In the genomic region with DNA sequence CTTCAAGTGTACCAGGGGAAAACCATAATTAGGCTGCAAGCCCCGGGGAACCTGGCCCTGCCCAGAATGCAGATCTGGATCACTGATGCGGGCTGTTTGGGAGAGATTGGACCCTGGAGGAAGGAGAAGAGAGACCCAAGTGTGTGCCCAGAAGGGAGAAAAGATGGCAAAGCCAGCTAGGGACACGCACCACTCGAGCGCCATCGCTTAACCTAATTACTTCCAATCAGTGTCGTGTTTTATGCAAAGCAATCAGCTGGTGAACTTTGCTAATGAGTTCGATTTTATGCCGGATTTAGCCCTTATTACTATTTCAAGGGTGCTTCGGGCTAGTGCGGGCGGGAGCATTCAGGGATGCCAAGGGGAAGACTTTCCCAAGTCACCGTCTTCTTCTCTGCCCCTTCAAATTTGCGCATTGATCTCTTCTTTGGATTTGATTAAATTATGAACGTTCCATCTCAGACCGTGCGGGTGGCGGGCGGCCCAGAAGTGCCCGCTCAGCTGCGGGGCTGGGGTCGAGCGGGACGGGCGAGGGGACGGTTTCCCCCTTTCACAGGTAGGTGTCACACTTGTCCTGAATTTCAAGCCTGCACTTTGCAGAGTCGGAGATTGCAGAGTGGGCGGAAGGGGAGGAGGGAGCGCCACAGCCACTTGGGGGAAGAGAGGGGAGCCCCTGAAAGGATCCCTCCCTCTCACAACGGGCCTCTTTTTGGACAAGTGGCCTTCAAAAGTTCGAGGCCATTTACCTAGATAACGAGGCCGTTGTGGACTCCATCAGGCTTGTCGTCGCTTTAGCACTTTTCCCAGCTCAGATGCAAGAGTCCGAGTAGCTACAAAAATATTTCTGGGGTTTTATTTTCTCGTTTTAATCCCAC, we compare ENCODE assay signal across 11 cellular contexts. TPM values are rescaled to one million over a fixed set of nuclear protein-coding genes. Genes with fewer than 3 reads are reported as not detected.
DNase-seq lines count a peak whose midpoint lies in the region; ATAC-seq, FAIRE-seq and TF ChIP-seq lines count a peak whose summit lies in the region.
"Had no signal": no experiment of that assay in that cellular context is flagged by ENCODE, and none has a peak within 500 bp of the region (broad histone marks: within the 10 kb centered on the region; RNA-seq: fewer than 3 reads in every experiment).

No MANE protein-coding gene starts in this region.

- peak overlapping the region in 1 of 9 donors; percentile 68 for H3K27ac Mint-ChIP-seq in naive thymus-derived CD4-positive, alpha-beta T cell

- H3K9me3 Mint-ChIP-seq in naive thymus-derived CD4-positive, alpha-beta T cell, result peaks cover 0 to 10% (median 0%) of the 10 kb centered on the region in 11 donors

- H3K36me3 Mint-ChIP-seq in naive thymus-derived CD4-positive, alpha-beta T cell, result peaks cover 0 to 14% (median 0%) of the 10 kb centered on the region in 5 donors

- ATAC-seq in A549 (no peak), GM18517 (IDR thresholded peaks at IDR 0.05; ENCODE audit: unreplicated experiment) (no peak), HG03045 (IDR thresholded peaks at IDR 0.05; ENCODE audit: unreplicated experiment) (no peak)
- ATAC-seq in naive thymus-derived CD4-positive, alpha-beta T cell, result no peak

- WGBS in A549 (ENCODE audit: missing lambda C conversion rate), result 81% methylated on average over 29 of the region's 37 CpGs

- CTCF ChIA-PET in A549 (lab: Yijun Ruan, JAX), result interaction anchor here (0.6 to 1.7 kb wide), 2 partner anchors 21 to 1161 kb away, joined by 3 to 6 read pairs; no protein-coding TSS in a partner anchor
- CTCF ChIA-PET in naive thymus-derived CD4-positive, alpha-beta T cell (lab: Charles Lee), result no interaction called here

- H3K4me3 Mint-ChIP-seq in naive thymus-derived CD4-positive, alpha-beta T cell, result peak overlapping the region in 2 of 10 donors; percentile 10 to 25

- peaks cover 10 to 39% of the 10 kb centered on the region in 2 donors for H3K27me3 ChIP-seq in naive thymus-derived CD4-positive, alpha-beta T cell (ENCODE audit: control insufficient read depth in 2 of 2, insufficient read depth in 2 of 2, low read length in 2 of 2)

- no peak overlapping the region for H3K4me3 ChIP-seq in A549
- H3K4me3 ChIP-seq in astrocyte of the spinal cord (ENCODE audit: low read depth, low read length), result peak overlapping the region; percentile 20
- no peak overlapping the region for H3K4me3 ChIP-seq in naive thymus-derived CD4-positive, alpha-beta T cell (ENCODE audit: low read length)

- no peak for TF ChIP-seq CTCF in A549 (IDR thresholded peaks at IDR 0.05)
- peak; percentile 34 for TF ChIP-seq CTCF in astrocyte of the spinal cord (IDR thresholded peaks at IDR 0.05; ENCODE audit: low read depth, low read length)

- peak; percentile 19 to 21; a peak in 3 of 5 replicates for TF ChIP-seq RAD21 in A549 (conservative IDR thresholded peaks at IDR 0.05 in 1 of 2, IDR thresholded peaks at IDR 0.05 in 1 of 2)

- intact Hi-C loops in naive thymus-derived CD4-positive, alpha-beta T cell (cut with micrococcal nuclease), result loop anchor here in 1 of 2 donors (5.0 kb wide), 1 partner anchor 393 kb away; no protein-coding TSS in a partner anchor

- no peaks in the 10 kb centered on the region for H3K36me3 ChIP-seq in naive thymus-derived CD4-positive, alpha-beta T cell (ENCODE audit: control insufficient read depth in 2 of 3, insufficient read depth in 3 of 3, low read length in 3 of 3)

- H3K9me3 ChIP-seq in A549, result no peaks in the 10 kb centered on the region
- H3K9me3 ChIP-seq in naive thymus-derived CD4-positive, alpha-beta T cell (ENCODE audit: control insufficient read depth in 2 of 3, low read length in 3 of 3), result no peaks in the 10 kb centered on the region

- peaks cover 9 to 43% (median 27%) of the 10 kb centered on the region in 7 donors for H3K4me1 Mint-ChIP-seq in naive thymus-derived CD4-positive, alpha-beta T cell

- no peak for DNase-seq in A549 (ENCODE audit: low read depth in 1 of 2, low spot score in 1 of 2)
- no peak for DNase-seq in GM12891 (ENCODE audit: insufficient read length, low spot score)
- peak; percentile 60 for DNase-seq in astrocyte of the spinal cord (ENCODE audit: low read depth, low spot score)
- peak; percentile 29 for DNase-seq in kidney tubule cell (ENCODE audit: low spot score)
- DNase-seq in NCI-H187 treated with DMSO at 0.1 percent for 48 hours (lab: John Stamatoyannopoulos, UW), result no peak
- no peak for DNase-seq in naive thymus-derived CD4-positive, alpha-beta T cell
- DNase-seq: activated CD4-positive, CD25-positive, alpha-beta regulatory T cell treated with anti-CD3 and anti-CD28 coated beads, Interleukin-2, amount 50 U/mL, for 72 hours; NCI-H510A had no signal

- POLR2A ChIA-PET in A549 (lab: Yijun Ruan, JAX), result no interaction called here
- POLR2A ChIA-PET in naive thymus-derived CD4-positive, alpha-beta T cell (lab: Charles Lee), result no interaction called here

- peaks cover 66 to 84% (median 74%) of the 10 kb centered on the region in 5 donors for H3K27me3 Mint-ChIP-seq in naive thymus-derived CD4-positive, alpha-beta T cell

- TF ChIP-seq POLR2A in A549 (IDR thresholded peaks at IDR 0.05; ENCODE audit: low read length), result no peak
- no peak for TF ChIP-seq POLR2A in GM12891 (IDR thresholded peaks at IDR 0.05; ENCODE audit: low read depth, low read length)

- H3K27ac ChIP-seq in A549, result no peak overlapping the region
- H3K27ac ChIP-seq in naive thymus-derived CD4-positive, alpha-beta T cell (ENCODE audit: low read depth, low read length), result no peak overlapping the region

- H3K4me1 ChIP-seq in A549, result peaks cover 10% of the 10 kb centered on the region; the same call in 1 of the 3 replicates
- peaks cover under 1 to 1% of the 10 kb centered on the region in 2 donors for H3K4me1 ChIP-seq in naive thymus-derived CD4-positive, alpha-beta T cell (ENCODE audit: control insufficient read depth in 2 of 2, insufficient read depth in 2 of 2, low read length in 2 of 2)

- TF ChIP-seq EP300 in A549 (IDR thresholded peaks at IDR 0.05), result no peak

- H3K4me2 ChIP-seq in A549, result no peak overlapping the region

- no peak for FAIRE-seq in A549 (lab: Jason Lieb, UNC)
- FAIRE-seq in GM12891 (lab: Jason Lieb, UNC), result peak; percentile 16
- FAIRE-seq: colon had no signal

- in situ Hi-C loops in astrocyte of the spinal cord (cut with HindIII; ENCODE audit: low sequenced_read_pairs), result loop anchor here (25.0 kb wide), 1 partner anchor 647 kb away; the partner anchor contains the start of gene IRX3

TF ChIP-seq in A549, 52 proteins besides CTCF, POLR2A, EP300 and RAD21:
- no peak for TF ChIP-seq ZFP36 (IDR thresholded peaks at IDR 0.05; ENCODE audit: borderline replicate concordance, partially characterized antibody)
- 0 out of 3 replicates have a peak, but pooled peaks have one; percentile 7 for TF ChIP-seq SMC3 (IDR thresholded peaks at IDR 0.05)

TF ChIP-seq in GM12891, 5 proteins besides CTCF, POLR2A, EP300 and RAD21:
- no peak for TF ChIP-seq PAX5 (IDR thresholded peaks at IDR 0.05; ENCODE audit: insufficient read depth, low read length, severe bottlenecking)
- no peak for TF ChIP-seq SPI1 (IDR thresholded peaks at IDR 0.05; ENCODE audit: low read depth, low read length)
- TF ChIP-seq POLR2AphosphoS5 (IDR thresholded peaks at IDR 0.05; ENCODE audit: low read depth, low read length), result no peak
- TF ChIP-seq TAF1 (IDR thresholded peaks at IDR 0.05; ENCODE audit: low read depth, low read length), result no peak
- TF ChIP-seq POU2F2 (IDR thresholded peaks at IDR 0.05; ENCODE audit: low read depth, low read length), result no peak

RNA-seq across cellular contexts. Expression of gene IRX5, which starts 4.1 kb away (rescaled TPM):
- polyA plus RNA-seq in A549 (2011; rRNA removed) (0.60 and 0.88 TPM in 2 replicates), A549 (2017; fragmentation: RNase III; extraction: RNeasy Plus Mini Kit Qiagen cat#74134 plus additional on column Dnase treatment) (0.57 to 0.67 TPM (median 0.67 TPM) in 3 replicates)
- polyA plus RNA-seq in A549 (2012; cell fraction: cytosol; rRNA removed), result 1.5 and 2.0 TPM in 2 replicates
- 3.5 and 5.0 TPM in 2 replicates for polyA plus RNA-seq in A549 (2012; cell fraction: nucleus; rRNA removed)
- polyA minus RNA-seq in A549 (2011; rRNA and poly(A)+ RNA removed), result 0.79 and 0.97 TPM in 2 replicates
- not detected for polyA plus RNA-seq in GM12891 (2012; ENCODE audit: low read depth, missing spikeins)
- total RNA-seq in naive thymus-derived CD4-positive, alpha-beta T cell, result under 1 TPM in 1 of 5 experiments, not detected in 4; 0.36 TPM
- not detected for polyA plus RNA-seq in naive thymus-derived CD4-positive, alpha-beta T cell

Comparison
In these comparisons a context has a peak if more than half of its experiments do, and no peak if none do; other contexts are left out.
1. DNase-seq: peak in astrocyte of the spinal cord (single experiment) and kidney tubule cell (single experiment); none in A549 (0 of 2), GM12891 (single experiment), NCI-H187 treated with DMSO at 0.1 percent for 48 hours (single experiment) and naive thymus-derived CD4-positive, alpha-beta T cell (0 of 9).